ENCODE assay signal across 21 cellular contexts in the genomic region with DNA sequence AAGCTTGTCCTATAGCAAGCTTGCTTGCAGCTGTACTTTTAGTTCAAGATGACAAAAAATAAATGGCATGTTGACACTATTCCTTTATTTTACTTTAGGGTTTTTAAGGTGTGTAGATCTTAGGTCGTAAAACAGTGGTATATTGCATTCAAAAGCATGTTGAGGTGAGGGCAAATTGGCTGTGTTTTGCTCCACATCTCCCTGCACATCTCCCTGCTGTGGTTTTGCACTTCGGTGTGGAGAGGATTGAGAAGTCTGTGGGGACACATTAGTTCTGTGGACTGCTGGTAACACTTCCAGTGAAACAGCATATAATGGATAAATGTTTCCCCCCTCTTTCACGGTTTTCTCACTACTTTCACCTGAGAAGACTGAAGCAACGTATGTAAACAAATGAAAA. TPM values are rescaled to one million over a fixed set of nuclear protein-coding genes. Genes with fewer than 3 reads are reported as not detected.
DNase-seq lines count a peak whose midpoint lies in the region; ATAC-seq and TF ChIP-seq lines count a peak whose summit lies in the region.
"Had no signal": no experiment of that assay in that cellular context is flagged by ENCODE, and none has a peak within 500 bp of the region (broad histone marks: within the 10 kb centered on the region; RNA-seq: fewer than 3 reads in every experiment).

No MANE protein-coding gene starts in this region.

- peaks cover 70 to 100% (median 85%) of the 10 kb centered on the region in 4 donors for H3K36me3 ChIP-seq in esophagus muscularis mucosa

- H3K27me3 ChIP-seq in esophagus muscularis mucosa: no peaks in the 10 kb centered on the region
- H3K27me3 ChIP-seq: BE2C, Peyer's patch had no signal

- peaks cover 19 to 40% of the 10 kb centered on the region in 2 donors for H3K36me3 Mint-ChIP-seq in activated T-cell treated with anti-CD3 and anti-CD28 coated beads, Interleukin-2, amount 50 U/mL, for 72 hours (ENCODE audit: insufficient read depth in 2 of 2)
- H3K36me3 Mint-ChIP-seq in activated T-cell treated with anti-CD3 and anti-CD28 coated beads, Interleukin-2, amount 50 U/mL, for 4 hours (ENCODE audit: insufficient read depth): peaks cover 56% of the 10 kb centered on the region

- no peak for TF ChIP-seq POLR2A in esophagus muscularis mucosa (IDR thresholded peaks at IDR 0.05; ENCODE audit: low read depth)

- no peak for ATAC-seq in activated T-cell treated with anti-CD3 and anti-CD28 coated beads, Interleukin-2, amount 50 U/mL, for 72 hours (replicated peaks in 1 of 2)
- no peak for ATAC-seq in activated T-cell treated with anti-CD3 and anti-CD28 coated beads, Interleukin-2, amount 50 U/mL, for 4 hours
- ATAC-seq in GM21576 (IDR thresholded peaks at IDR 0.05; ENCODE audit: unreplicated experiment): no peak
- ATAC-seq: A549 had no signal

- TF ChIP-seq EP300 in esophagus muscularis mucosa (IDR thresholded peaks at IDR 0.05): no peak

- H3K4me3 ChIP-seq in esophagus muscularis mucosa: no peak overlapping the region
- H3K4me3 ChIP-seq: A549, Peyer's patch had no signal

- H3K27ac ChIP-seq in 22Rv1: peak overlapping the region; percentile 36
- H3K27ac ChIP-seq in VCaP: peak overlapping the region; percentile 57
- H3K27ac ChIP-seq in esophagus muscularis mucosa (replicated peaks in 1 of 4): no peak overlapping the region
- H3K27ac ChIP-seq: A549, Peyer's patch had no signal

- DNase-seq in activated T-cell treated with anti-CD3 and anti-CD28 coated beads, Interleukin-2, amount 50 U/mL, for 72 hours: no peak
- no peak for DNase-seq in activated T-cell treated with anti-CD3 and anti-CD28 coated beads, Interleukin-2, amount 50 U/mL, for 4 hours
- peak; percentile 21 for DNase-seq in esophagus muscularis mucosa (ENCODE audit: extremely low spot score)
- DNase-seq in HK-2 (ENCODE audit: unreplicated experiment): no peak
- DNase-seq in kidney glomerular epithelial cell (lab: John Stamatoyannopoulos, UW): no peak
- DNase-seq: BE2C, EL, GF-D8, Karpas-422, MV-4-11, NCI-H1105 treated with DMSO at 0.1 percent for 48 hours, NCI-H1694, NCI-H2081, NCI-H2171 treated with DMSO at 0.1 percent for 48 hours, NCI-H524 treated with DMSO at 0.1 percent for 48 hours, NCI-H82, Peyer's patch had no signal

- TF ChIP-seq CTCF in 22Rv1 (IDR thresholded peaks at IDR 0.05): no peak
- TF ChIP-seq CTCF in VCaP (conservative IDR thresholded peaks at IDR 0.05): no peak
- no peak for TF ChIP-seq CTCF in esophagus muscularis mucosa (IDR thresholded peaks at IDR 0.05)

- peak overlapping the region; percentile 36 for H3K27ac Mint-ChIP-seq in activated T-cell treated with anti-CD3 and anti-CD28 coated beads, Interleukin-2, amount 50 U/mL, for 72 hours

- H3K9me3 ChIP-seq in esophagus muscularis mucosa: no peaks in the 10 kb centered on the region
- H3K9me3 ChIP-seq: A549, BE2C, Peyer's patch had no signal

- intact Hi-C loops in esophagus muscularis mucosa (cut with DNase I): no loop called here

- no peak overlapping the region for H3K4me3 Mint-ChIP-seq in activated T-cell treated with anti-CD3 and anti-CD28 coated beads, Interleukin-2, amount 50 U/mL, for 72 hours
- no peak overlapping the region for H3K4me3 Mint-ChIP-seq in activated T-cell treated with anti-CD3 and anti-CD28 coated beads, Interleukin-2, amount 50 U/mL, for 4 hours

- H3K9me3 Mint-ChIP-seq in activated T-cell treated with anti-CD3 and anti-CD28 coated beads, Interleukin-2, amount 50 U/mL, for 72 hours: peaks cover 0 to 3% of the 10 kb centered on the region in 2 donors
- no peaks in the 10 kb centered on the region for H3K9me3 Mint-ChIP-seq in activated T-cell treated with anti-CD3 and anti-CD28 coated beads, Interleukin-2, amount 50 U/mL, for 4 hours

- H3K27me3 Mint-ChIP-seq in activated T-cell treated with anti-CD3 and anti-CD28 coated beads, Interleukin-2, amount 50 U/mL, for 72 hours (ENCODE audit: low read depth): no peaks in the 10 kb centered on the region
- no peaks in the 10 kb centered on the region for H3K27me3 Mint-ChIP-seq in activated T-cell treated with anti-CD3 and anti-CD28 coated beads, Interleukin-2, amount 50 U/mL, for 4 hours (ENCODE audit: low read depth)

- peaks cover 29% of the 10 kb centered on the region for H3K4me1 Mint-ChIP-seq in activated T-cell treated with anti-CD3 and anti-CD28 coated beads, Interleukin-2, amount 50 U/mL, for 72 hours (ENCODE audit: low read depth)
- H3K4me1 Mint-ChIP-seq in activated T-cell treated with anti-CD3 and anti-CD28 coated beads, Interleukin-2, amount 50 U/mL, for 4 hours (ENCODE audit: low read depth): peaks cover 21% of the 10 kb centered on the region

- peaks cover 0 to 15% (median 7%) of the 10 kb centered on the region in 4 donors for H3K4me1 ChIP-seq in esophagus muscularis mucosa
- H3K4me1 ChIP-seq: A549, BE2C, Peyer's patch had no signal

- WGBS in esophagus muscularis mucosa: 83% methylated on average over 4 of the region's 4 CpGs

RNA-seq across cellular contexts. Expression of a gene that starts 25.1 kb away (rescaled TPM):
- 10 to 100 TPM; 13.4 to 20.9 TPM for total RNA-seq in activated T-cell treated with anti-CD3 and anti-CD28 coated beads, Interleukin-2, amount 50 U/mL, for 72 hours
- total RNA-seq in activated T-cell treated with anti-CD3 and anti-CD28 coated beads, Interleukin-2, amount 50 U/mL, for 4 hours: 1 to 10 TPM; 3.7 to 7.1 (median 6.1) TPM
- 10 to 100 TPM; 18.7 to 43.2 (median 33.2) TPM for total RNA-seq in esophagus muscularis mucosa

Comparison
In these comparisons a context has a peak if more than half of its experiments do, and no peak if none do; other contexts are left out.
1. H3K27ac ChIP-seq: peak in 22Rv1 (single experiment) and VCaP (single experiment); none in esophagus muscularis mucosa (0 of 4).